Comparison of ENCODE assay signal across 6 cellular contexts in the genomic region with DNA sequence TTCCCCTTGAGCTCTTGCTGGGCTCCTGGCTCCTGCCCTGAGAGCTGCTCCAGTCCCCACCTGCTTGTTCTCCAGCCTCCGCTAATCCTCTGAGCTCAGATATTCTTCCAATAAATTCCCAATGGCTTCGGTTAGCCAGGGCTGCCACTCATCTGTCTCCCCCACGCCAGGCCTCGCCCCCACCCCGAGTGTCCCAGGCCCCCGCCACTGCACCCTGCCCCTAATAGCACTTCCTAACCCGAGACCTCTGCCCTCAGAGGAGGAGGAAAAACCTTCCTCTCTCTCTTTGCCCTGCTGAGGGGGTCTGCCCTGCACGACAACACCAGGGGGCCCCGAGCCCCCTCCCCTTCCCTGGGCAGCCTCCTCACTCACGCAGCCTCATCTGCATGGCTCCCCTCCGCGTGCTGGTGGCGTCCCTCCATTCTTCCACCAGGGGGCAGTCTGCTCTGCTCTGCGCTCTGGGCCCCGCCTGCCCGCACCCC. TPM values are rescaled to one million over a fixed set of nuclear protein-coding genes. Genes with fewer than 3 reads are reported as not detected.
DNase-seq lines count a peak whose midpoint lies in the region; ATAC-seq and TF ChIP-seq lines count a peak whose summit lies in the region.

No MANE protein-coding gene starts in this region.

- H3K9me2 ChIP-seq in GM23248 (ENCODE audit: insufficient read depth) = no peaks in the 10 kb centered on the region

- no peak for ATAC-seq in HG02973 (IDR thresholded peaks at IDR 0.05; ENCODE audit: unreplicated experiment)

- H3K27me3 ChIP-seq in GM23248 (replicated peaks; ENCODE audit: insufficient read depth) = peaks cover 8% of the 10 kb centered on the region; the same call in 1 of the 2 replicates

- peak; percentile 50 for DNase-seq in GM23248
- peak; percentile 43 for DNase-seq in T-helper 9 cell
- DNase-seq in fibroblast of villous mesenchyme (ENCODE audit: low read depth) = no peak
- peak; percentile 78 for DNase-seq in stimulated activated CD8-positive, alpha-beta memory T cell treated with anti-CD3 and anti-CD28 coated beads, Interleukin-4, amount 100 ng/mL, for 48 hours
- no peak for DNase-seq in SIG-M5 (lab: John Stamatoyannopoulos, UW)

- no peaks in the 10 kb centered on the region for H4K20me1 ChIP-seq in GM23248 (ENCODE audit: insufficient read depth)

- WGBS in GM23248 (ENCODE audit: low coverage in 1 of 2, low lambda C conversion rate in 2 of 2, missing lambda C conversion rate in 2 of 2), 2 experiments = 0 to 13% methylated on average over 1 to 16 of the region's 16 CpGs

- H3K27ac ChIP-seq in GM23248 = no peak overlapping the region

- H3K4me3 ChIP-seq in GM23248 = no peak overlapping the region
- no peak overlapping the region for H3K4me3 ChIP-seq in fibroblast of villous mesenchyme (ENCODE audit: low read depth, low read length)

- no peaks in the 10 kb centered on the region for H3K9me3 ChIP-seq in GM23248 (ENCODE audit: low read depth)

- H3K9ac ChIP-seq in GM23248 = no peak overlapping the region

- TF ChIP-seq CTCF in fibroblast of villous mesenchyme (IDR thresholded peaks at IDR 0.05; ENCODE audit: insufficient read depth, low read depth, low read length) = peak; percentile 58

- no peaks in the 10 kb centered on the region for H3K36me3 ChIP-seq in GM23248 (ENCODE audit: low read depth)

- H3F3A ChIP-seq in GM23248 (ENCODE audit: insufficient read depth) = no peaks in the 10 kb centered on the region

- H2AFZ ChIP-seq in GM23248 = no peak overlapping the region

- no peak overlapping the region for H3K4me2 ChIP-seq in GM23248 (ENCODE audit: unreplicated experiment)

- no peaks in the 10 kb centered on the region for H3K4me1 ChIP-seq in GM23248 (ENCODE audit: insufficient read depth)

- no peaks in the 10 kb centered on the region for H3K79me2 ChIP-seq in GM23248 (ENCODE audit: insufficient read depth)

- in situ Hi-C loops in GM23248 (cut with MboI) = loop anchor here (10.0 kb wide), 1 partner anchor 265 kb away; the partner anchor contains the start of gene FUT7

RNA-seq across cellular contexts. Expression of gene LCN15, which starts 5.4 kb away (rescaled TPM):
- total RNA-seq in GM23248 (2014; rRNA removed; shearing (Covaris generic)) = not detected in 2 replicates
- not detected in 2 replicates for polyA plus RNA-seq in GM23248 (2016; fragmentation: Nextera tagmentation; extraction: Ambion mirVana)
- not detected in 2 replicates for total RNA-seq in fibroblast of villous mesenchyme

RNA-seq across cellular contexts. Expression of gene LCN8, which starts 11.7 kb away (rescaled TPM):
- total RNA-seq in GM23248 (2014; rRNA removed; shearing (Covaris generic)) = not detected in 2 replicates
- not detected in 2 replicates for polyA plus RNA-seq in GM23248 (2016; fragmentation: Nextera tagmentation; extraction: Ambion mirVana)
- total RNA-seq in fibroblast of villous mesenchyme = not detected in 2 replicates

RNA-seq across cellular contexts. Expression of gene TMEM141, which starts 21.4 kb away (rescaled TPM):
- 51.3 and 51.7 TPM in 2 replicates for total RNA-seq in GM23248 (2014; rRNA removed; shearing (Covaris generic))
- polyA plus RNA-seq in GM23248 (2016; fragmentation: Nextera tagmentation; extraction: Ambion mirVana) = 59.4 and 61.8 TPM in 2 replicates
- 33.5 and 39.7 TPM in 2 replicates for total RNA-seq in fibroblast of villous mesenchyme

RNA-seq across cellular contexts. Expression of gene LCN6, which starts 21.4 kb away (rescaled TPM):
- not detected in 2 replicates for total RNA-seq in GM23248 (2014; rRNA removed; shearing (Covaris generic))
- not detected in 2 replicates for polyA plus RNA-seq in GM23248 (2016; fragmentation: Nextera tagmentation; extraction: Ambion mirVana)
- not detected in 2 replicates for total RNA-seq in fibroblast of villous mesenchyme

RNA-seq across cellular contexts. Expression of gene CCDC183, which starts 26.4 kb away (rescaled TPM):
- 0.76 TPM in 1 of 2 replicates, not detected in the other for total RNA-seq in GM23248 (2014; rRNA removed; shearing (Covaris generic))
- 0.39 and 1.5 TPM in 2 replicates for polyA plus RNA-seq in GM23248 (2016; fragmentation: Nextera tagmentation; extraction: Ambion mirVana)
- total RNA-seq in fibroblast of villous mesenchyme = 0.32 and 0.43 TPM in 2 replicates

Comparison
In these comparisons a context has a peak if more than half of its experiments do, and no peak if none do; other contexts are left out.
1. DNase-seq: peak in GM23248 (single experiment), T-helper 9 cell (single experiment) and stimulated activated CD8-positive, alpha-beta memory T cell treated with anti-CD3 and anti-CD28 coated beads, Interleukin-4, amount 100 ng/mL, for 48 hours (single experiment); none in fibroblast of villous mesenchyme (single experiment) and SIG-M5 (single experiment).